Comparison of ENCODE assay signal across 2 cellular contexts in genomic region chr2:109710505-109711229, GRCh38.
TF ChIP-seq lines count a peak whose summit lies in the region.

No MANE protein-coding gene starts in this region.

TF ChIP-seq in HepG2, 621 proteins besides CTCF, POLR2A, EP300 and RAD21:
- TF ChIP-seq ZNF354B (CRISPR knock-in tag; IDR thresholded peaks at IDR 0.05), result 0 out of 2 replicates have a peak, but pooled peaks have one; percentile 53
- TF ChIP-seq RARG (CRISPR knock-in tag; IDR thresholded peaks at IDR 0.05; ENCODE audit: low read depth), result no peak

TF ChIP-seq in H1, 55 proteins besides CTCF, POLR2A, EP300 and RAD21:
- TF ChIP-seq SP2 (IDR thresholded peaks at IDR 0.05; ENCODE audit: low read length), result no peak
- no peak for TF ChIP-seq CBX8 (IDR thresholded peaks at IDR 0.05; ENCODE audit: borderline replicate concordance, low read depth, low read length)
- no peak for TF ChIP-seq CEBPB (IDR thresholded peaks at IDR 0.05; ENCODE audit: low read depth, low read length)
- no peak for TF ChIP-seq ASH2L (IDR thresholded peaks at IDR 0.05; ENCODE audit: low read length)
- no peak for TF ChIP-seq MAX (IDR thresholded peaks at IDR 0.05)
- no peak for TF ChIP-seq BCL11A (IDR thresholded peaks at IDR 0.05; ENCODE audit: low read depth in 2 of 2, low read length in 2 of 2)
